Comparison of ENCODE assay signal across 1 cellular context in the genomic region with DNA sequence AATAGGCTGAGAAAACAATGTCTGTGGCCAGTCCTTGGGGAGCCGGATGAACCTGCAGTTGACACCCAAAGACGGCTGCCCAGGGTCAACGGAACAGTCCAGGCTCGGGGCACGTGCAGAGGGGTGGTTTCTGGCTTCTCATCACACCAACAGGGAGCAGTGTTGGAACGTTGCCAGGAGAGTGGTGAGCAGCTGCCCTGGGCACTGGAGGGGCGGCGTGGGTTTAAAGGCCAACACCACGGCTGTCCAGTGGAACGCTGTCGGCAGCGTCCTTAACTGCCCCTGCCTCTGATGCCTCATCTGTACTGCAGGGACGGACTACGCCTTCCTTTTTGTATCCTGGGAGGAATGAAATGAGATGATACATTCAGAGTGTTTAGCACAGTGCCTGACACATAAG.
TF ChIP-seq lines count a peak whose summit lies in the region.

No MANE protein-coding gene starts in this region.

TF ChIP-seq in H1, 55 proteins besides CTCF, POLR2A, EP300 and RAD21 (continued from another document):
- no peak for TF ChIP-seq TCF12 (IDR thresholded peaks at IDR 0.05; ENCODE audit: low read depth, low read length)
- TF ChIP-seq SIX5 (IDR thresholded peaks at IDR 0.05; ENCODE audit: low read depth, low read length), result no peak
- TF ChIP-seq NANOG (IDR thresholded peaks at IDR 0.05; ENCODE audit: insufficient read depth, low read depth, low read length, poor library complexity, severe bottlenecking), result no peak
TF ChIP-seq in H1: peak in this region for 0.
